8 cellular contexts compared by ENCODE assay signal in genomic region chr1:2198571-2198970, GRCh38. TPM values are rescaled to one million over a fixed set of nuclear protein-coding genes. Genes with fewer than 3 reads are reported as not detected.
DNase-seq lines count a peak whose midpoint lies in the region; ATAC-seq, FAIRE-seq and TF ChIP-seq lines count a peak whose summit lies in the region.

No MANE protein-coding gene starts in this region.

- peak overlapping the region; percentile 88 for H3K27ac Mint-ChIP-seq in activated naive CD8-positive, alpha-beta T cell treated with anti-CD3 and anti-CD28 coated beads, Interleukin-2, amount 50 U/mL, for 24 hours

- TF ChIP-seq POLR2A in stomach (IDR thresholded peaks at IDR 0.05) (no peak), GM12891 (IDR thresholded peaks at IDR 0.05; ENCODE audit: low read depth, low read length) (no peak)

- H3K27ac ChIP-seq in stomach, result peak overlapping the region; percentile 81 to 98 (median 91)

- WGBS in stomach, 5 donors, result 39 to 51% (median 43%) methylated on average over 7 to 11 of the region's 11 CpGs

- H3K4me3 Mint-ChIP-seq in activated naive CD8-positive, alpha-beta T cell treated with anti-CD3 and anti-CD28 coated beads, Interleukin-2, amount 50 U/mL, for 24 hours, result peak overlapping the region; percentile 86

- H3K27me3 Mint-ChIP-seq in activated naive CD8-positive, alpha-beta T cell treated with anti-CD3 and anti-CD28 coated beads, Interleukin-2, amount 50 U/mL, for 24 hours, result no peaks in the 10 kb centered on the region

- no peak for TF ChIP-seq CTCF in stomach (IDR thresholded peaks at IDR 0.05)

- H3K36me3 Mint-ChIP-seq in activated naive CD8-positive, alpha-beta T cell treated with anti-CD3 and anti-CD28 coated beads, Interleukin-2, amount 50 U/mL, for 24 hours (ENCODE audit: low read depth), result no peaks in the 10 kb centered on the region

- no peaks in the 10 kb centered on the region for H3K36me3 ChIP-seq in stomach

- peaks cover 43 to 65% (median 59%) of the 10 kb centered on the region in 4 donors for H3K4me1 ChIP-seq in stomach

- no peak for ATAC-seq in activated naive CD8-positive, alpha-beta T cell treated with anti-CD3 and anti-CD28 coated beads, Interleukin-2, amount 50 U/mL, for 24 hours
- ATAC-seq in left colon, result peak; percentile 35
- ATAC-seq in HG03457 (IDR thresholded peaks at IDR 0.05; ENCODE audit: unreplicated experiment), result no peak

- TF ChIP-seq EP300 in stomach (IDR thresholded peaks at IDR 0.05), result no peak

- no peaks in the 10 kb centered on the region for H3K27me3 ChIP-seq in stomach

- H3K4me1 Mint-ChIP-seq in activated naive CD8-positive, alpha-beta T cell treated with anti-CD3 and anti-CD28 coated beads, Interleukin-2, amount 50 U/mL, for 24 hours, result peaks cover 23% of the 10 kb centered on the region

- H3K4me3 ChIP-seq in stomach, result peak overlapping the region in 2 of 4 donors; percentile 49 to 50

- H3K9me3 Mint-ChIP-seq in activated naive CD8-positive, alpha-beta T cell treated with anti-CD3 and anti-CD28 coated beads, Interleukin-2, amount 50 U/mL, for 24 hours, result no peaks in the 10 kb centered on the region

- peak; percentile 53 for DNase-seq in DMS 273 (lab: John Stamatoyannopoulos, UW; ENCODE audit: unreplicated experiment)
- no peak for DNase-seq in DMS 273 treated with DMSO at 0.1 percent for 48 hours (lab: John Stamatoyannopoulos, UW)
- no peak for DNase-seq in activated naive CD8-positive, alpha-beta T cell treated with anti-CD3 and anti-CD28 coated beads, Interleukin-2, amount 50 U/mL, for 24 hours
- DNase-seq in left colon, result peak; percentile 72 to 85
- DNase-seq in stomach, result peak; percentile 86
- DNase-seq in NK-92 (lab: John Stamatoyannopoulos, UW; ENCODE audit: unreplicated experiment), result no peak
- no peak for DNase-seq in GM12891 (ENCODE audit: insufficient read length, low spot score)

- intact Hi-C loops in left colon (cut with DNase I, micrococcal nuclease), result loop anchor here (5.0 kb wide), 1 partner anchor 184 kb away; no protein-coding TSS in a partner anchor
- intact Hi-C loops in stomach (cut with DNase I; ENCODE audit: low total_unique reads), result loop anchor here (5.0 kb wide), 1 partner anchor 184 kb away; no protein-coding TSS in a partner anchor

- H3K9me3 ChIP-seq in stomach, result no peaks in the 10 kb centered on the region

- FAIRE-seq in GM12891 (lab: Jason Lieb, UNC), result no peak

TF ChIP-seq in GM12891, 5 proteins besides CTCF, POLR2A, EP300 and RAD21:
- TF ChIP-seq POLR2AphosphoS5 (IDR thresholded peaks at IDR 0.05; ENCODE audit: low read depth, low read length), result no peak

RNA-seq across cellular contexts. Expression of gene FAAP20, which starts 4.0 kb away (rescaled TPM):
- total RNA-seq in left colon, result 10 to 100 TPM; 28.5 to 32.6 TPM
- 100 to 1,000 TPM in 1 of 5 donors, 10 to 100 TPM in 3, 1 to 10 TPM in 1; 8.2 to 170 (median 25.8) TPM for total RNA-seq in stomach
- polyA plus RNA-seq in stomach, result 100 to 1,000 TPM in 2 of 3 donors, 10 to 100 TPM in 1; 91.3 to 120 (median 101) TPM
- polyA plus RNA-seq in GM12891 (2012; ENCODE audit: low read depth, missing spikeins), result 47.2 TPM

RNA-seq across cellular contexts. Expression of gene SKI, which starts 29.5 kb away (rescaled TPM):
- total RNA-seq in left colon (10 to 100 TPM; 30.2 to 35.5 TPM), stomach (10 to 100 TPM; 18.7 to 84.0 (median 32.7) TPM)
- 10 to 100 TPM in 2 of 3 donors, 1 to 10 TPM in 1; 7.4 to 14.8 (median 13.9) TPM for polyA plus RNA-seq in stomach
- 3.2 TPM for polyA plus RNA-seq in GM12891 (2012; ENCODE audit: low read depth, missing spikeins)

Comparison
In these comparisons a context has a peak if more than half of its experiments do, and no peak if none do; other contexts are left out.
1. DNase-seq: peak in DMS 273 (single experiment), left colon (2 of 2) and stomach (single experiment); none in DMS 273 treated with DMSO at 0.1 percent for 48 hours (single experiment), activated naive CD8-positive, alpha-beta T cell treated with anti-CD3 and anti-CD28 coated beads, Interleukin-2, amount 50 U/mL, for 24 hours (single experiment), NK-92 (single experiment) and GM12891 (single experiment).